ENCODE assay signal across 24 cellular contexts in the genomic region with DNA sequence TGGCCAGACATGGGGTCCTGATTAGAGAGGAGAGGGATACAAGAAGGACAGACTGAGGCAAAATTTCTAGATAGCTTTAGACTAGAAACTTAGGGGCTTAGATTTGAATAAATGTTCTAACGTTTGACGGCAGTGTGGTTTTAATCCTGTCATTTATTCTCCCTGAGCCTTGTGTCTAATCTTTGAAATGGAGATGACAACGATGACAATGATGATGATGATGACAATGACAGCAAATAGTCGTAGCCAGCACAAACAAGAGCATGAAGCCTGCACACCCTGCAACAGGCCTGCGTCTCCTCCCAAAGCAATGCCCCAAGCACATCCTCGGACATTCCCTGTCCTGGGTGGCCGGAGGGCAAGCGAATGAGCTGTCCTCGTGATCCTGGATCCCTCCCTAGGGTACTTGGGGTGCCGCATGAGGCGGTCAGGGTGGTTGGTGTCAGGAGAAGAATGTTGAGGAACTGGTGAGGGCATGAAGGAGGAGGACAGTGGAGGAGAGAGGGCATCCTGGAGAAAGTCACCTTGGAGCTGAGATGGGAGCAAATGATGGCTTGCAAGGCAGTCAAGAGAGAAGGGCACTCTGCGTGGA.
DNase-seq lines count a peak whose midpoint lies in the region; ATAC-seq, FAIRE-seq and TF ChIP-seq lines count a peak whose summit lies in the region.
"Had no signal": no experiment of that assay in that cellular context is flagged by ENCODE, and none has a peak within 500 bp of the region (broad histone marks: within the 10 kb centered on the region; RNA-seq: fewer than 3 reads in every experiment).

No MANE protein-coding gene starts in this region.

- POLR2A ChIA-PET in HepG2 (lab: Yijun Ruan, JAX), result no interaction called here

- H4K20me1 ChIP-seq in HepG2 (ENCODE audit: insufficient read depth, low read length), result no peaks in the 10 kb centered on the region
- no peaks in the 10 kb centered on the region; the same call in 1 of the 2 replicates for H4K20me1 ChIP-seq in MM.1S (ENCODE audit: insufficient read depth, low read length)
- H4K20me1 ChIP-seq: BLaER1 treated with 17β-estradiol and CSF1 and Interleukin-3, amounts not matched to agents 10 nM and 100 nM had no signal

- H3K79me2 ChIP-seq in HepG2 (ENCODE audit: insufficient read depth, low read length), result no peaks in the 10 kb centered on the region
- H3K79me2 ChIP-seq in MM.1S (ENCODE audit: low read length), result no peaks in the 10 kb centered on the region

- no peak overlapping the region for H2AK5ac ChIP-seq in neuronal stem cell (ENCODE audit: low read depth, low read length)

- H3K27me3 Mint-ChIP-seq in stimulated activated memory B cell treated with anti-CD40 and anti-IgM and Interleukin-4, amounts not matched to agents 10 μg/mL and 1 μg/mL and 100 μg/mL, for 72 hours, result peaks cover 6% of the 10 kb centered on the region

- DNase-seq in HepG2 (ENCODE audit: low spot score) (no peak), right lobe of liver (no peak), neuronal stem cell (ENCODE audit: low spot score) (no peak), MM.1S (no peak), NCI-H2171 (lab: John Stamatoyannopoulos, UW) (no peak), NCI-H1417 (lab: John Stamatoyannopoulos, UW) (no peak)
- DNase-seq: ACHN; AML-193; BE2C; Calu3; CD4-positive, alpha-beta T cell; COR-L47; DMS79 treated with DMSO at 0.1 percent for 48 hours; GF-D8; HFFc6 had no signal

- H3K27ac ChIP-seq in HepG2 (ENCODE audit: extremely low read length, insufficient read depth, low read length), result no peak overlapping the region
- no peak overlapping the region for H3K27ac ChIP-seq in right lobe of liver
- H3K27ac ChIP-seq in neuronal stem cell (replicated peaks; ENCODE audit: low read length), result no peak overlapping the region
- no peak overlapping the region for H3K27ac ChIP-seq in MM.1S (ENCODE audit: low read length)
- H3K27ac ChIP-seq: 22Rv1; BLaER1 treated with 17β-estradiol and CSF1 and Interleukin-3, amounts not matched to agents 10 nM and 100 nM had no signal

- intact Hi-C loops in HepG2 (cut with micrococcal nuclease; ENCODE audit: unreplicated experiment), result no loop called here
- intact Hi-C loops in right lobe of liver (cut with DNase I), result no loop called here

- H3K9me3 ChIP-seq in HepG2 (ENCODE audit: low read length) (no peaks in the 10 kb centered on the region), right lobe of liver (no peaks in the 10 kb centered on the region), neuronal stem cell (replicated peaks in 1 of 2; ENCODE audit: control insufficient read depth in 2 of 2, insufficient read depth in 1 of 2, low read depth in 1 of 2, low read length in 2 of 2) (no peaks in the 10 kb centered on the region), MM.1S (replicated peaks; ENCODE audit: insufficient read depth, low read length) (no peaks in the 10 kb centered on the region)
- H3K9me3 ChIP-seq: BE2C; BLaER1 treated with 17β-estradiol and CSF1 and Interleukin-3, amounts not matched to agents 10 nM and 100 nM; HAP-1 had no signal

- CTCF ChIA-PET in HepG2 (lab: Yijun Ruan, JAX; ENCODE audit: low intra/inter-chr PET ratio, low total read pairs), result no interaction called here

- TF ChIP-seq CTCF in HepG2 (CRISPR knock-in tag; IDR thresholded peaks at IDR 0.05), result no peak
- no peak for TF ChIP-seq CTCF in right lobe of liver (IDR thresholded peaks at IDR 0.05)
- TF ChIP-seq CTCF in MM.1S (IDR thresholded peaks at IDR 0.05; ENCODE audit: low read length), result no peak

- H3K79me1 ChIP-seq in neuronal stem cell (ENCODE audit: low read depth, low read length), result no peaks in the 10 kb centered on the region

- peak overlapping the region; percentile 92 for H3K14ac ChIP-seq in neuronal stem cell (ENCODE audit: low read length)

- no peak overlapping the region for H3K18ac ChIP-seq in neuronal stem cell (ENCODE audit: low read length)

- no peak overlapping the region for H4K8ac ChIP-seq in neuronal stem cell (ENCODE audit: low read depth, low read length)

- no peak overlapping the region for H4K91ac ChIP-seq in neuronal stem cell (ENCODE audit: low read depth, low read length, poor library complexity)

- 4% methylated on average over 11 of the region's 12 CpGs for WGBS in HepG2 (ENCODE audit: low lambda C conversion rate)
- WGBS in right lobe of liver (ENCODE audit: insufficient coverage, low coverage, low lambda C conversion rate, missing lambda C conversion rate), result 62% methylated on average over 6 of the region's 12 CpGs
- no CpG with 5 or more reads among the region's 12 CpGs for whole genome bisulfite sequencing in neuronal stem cell (ENCODE audit: extremely low coverage in 2 of 2, insufficient read length in 2 of 2, insufficient replicate concordance in 1 of 2), 2 donors

- TF ChIP-seq RAD21 in HepG2 (CRISPR knock-in tag; IDR thresholded peaks at IDR 0.05), result no peak

- TF ChIP-seq EP300 in HepG2 (IDR thresholded peaks at IDR 0.05; ENCODE audit: low read depth in 2 of 2, low read length in 2 of 2), result no peak
- TF ChIP-seq EP300 in HepG2 (CRISPR knock-in tag; IDR thresholded peaks at IDR 0.05; ENCODE audit: borderline replicate concordance), result no peak

- H3K9ac ChIP-seq in HepG2 (ENCODE audit: insufficient read depth, low read depth, low read length) (no peak overlapping the region), neuronal stem cell (ENCODE audit: low read depth, low read length, poor library complexity) (no peak overlapping the region), MM.1S (ENCODE audit: low read length) (no peak overlapping the region)
- H3K9ac ChIP-seq: BLaER1 treated with 17β-estradiol and CSF1 and Interleukin-3, amounts not matched to agents 10 nM and 100 nM had no signal

- H3K9me2 ChIP-seq in MM.1S (replicated peaks; ENCODE audit: insufficient read depth, low read length), result no peaks in the 10 kb centered on the region

- H3K4me3 ChIP-seq in HepG2 (replicated peaks in 1 of 3; ENCODE audit: insufficient read depth in 1 of 3, low read depth in 2 of 3, low read length in 3 of 3) (no peak overlapping the region), right lobe of liver (no peak overlapping the region), neuronal stem cell (ENCODE audit: low read length in 2 of 2) (no peak overlapping the region), MM.1S (ENCODE audit: low read length) (no peak overlapping the region)
- H3K4me3 ChIP-seq: BLaER1 treated with 17β-estradiol and CSF1 and Interleukin-3, amounts not matched to agents 10 nM and 100 nM; GM23338; HAP-1 had no signal

- no peaks in the 10 kb centered on the region for H3K4me1 Mint-ChIP-seq in stimulated activated memory B cell treated with anti-CD40 and anti-IgM and Interleukin-4, amounts not matched to agents 10 μg/mL and 1 μg/mL and 100 μg/mL, for 72 hours
- H3K4me1 Mint-ChIP-seq: CD14-positive monocyte, GM23338 had no signal

- H3K9me3 Mint-ChIP-seq in stimulated activated memory B cell treated with anti-CD40 and anti-IgM and Interleukin-4, amounts not matched to agents 10 μg/mL and 1 μg/mL and 100 μg/mL, for 72 hours, result no peaks in the 10 kb centered on the region
- H3K9me3 Mint-ChIP-seq: CD4-positive, alpha-beta T cell; GM23338 had no signal

- H3K4me2 ChIP-seq in HepG2 (ENCODE audit: low read depth, low read length), result no peak overlapping the region
- no peak overlapping the region for H3K4me2 ChIP-seq in neuronal stem cell (ENCODE audit: insufficient read depth, low read length, poor library complexity, severe bottlenecking)
- no peak overlapping the region for H3K4me2 ChIP-seq in MM.1S (ENCODE audit: low read depth, low read length)
- H3K4me2 ChIP-seq: BLaER1 treated with 17β-estradiol and CSF1 and Interleukin-3, amounts not matched to agents 10 nM and 100 nM; GM23338 had no signal

- no peak overlapping the region for H3K4ac ChIP-seq in neuronal stem cell (ENCODE audit: low read length)

- H2BK12ac ChIP-seq in neuronal stem cell (ENCODE audit: low read length), result no peak overlapping the region

- H3K23ac ChIP-seq in neuronal stem cell (ENCODE audit: low read depth, low read length, poor library complexity), result peak overlapping the region; percentile 25

- H2BK5ac ChIP-seq in neuronal stem cell (ENCODE audit: low read length), result no peak overlapping the region

- no peaks in the 10 kb centered on the region for H3K4me1 ChIP-seq in HepG2 (ENCODE audit: insufficient read depth, low read length)
- no peaks in the 10 kb centered on the region for H3K4me1 ChIP-seq in right lobe of liver
- no peaks in the 10 kb centered on the region for H3K4me1 ChIP-seq in neuronal stem cell (ENCODE audit: control insufficient read depth in 2 of 2, insufficient read depth in 1 of 2, low read depth in 1 of 2, low read length in 2 of 2)
- no peaks in the 10 kb centered on the region for H3K4me1 ChIP-seq in MM.1S (ENCODE audit: low read length)
- H3K4me1 ChIP-seq: BE2C, HAP-1 had no signal

- no peaks in the 10 kb centered on the region for H3K36me3 ChIP-seq in HepG2 (replicated peaks in 1 of 2; ENCODE audit: control insufficient read depth in 1 of 2, insufficient read depth in 2 of 2, low read length in 2 of 2)
- no peaks in the 10 kb centered on the region for H3K36me3 ChIP-seq in right lobe of liver
- H3K36me3 ChIP-seq in neuronal stem cell (replicated peaks in 1 of 2; ENCODE audit: control insufficient read depth in 2 of 2, insufficient read depth in 2 of 2, low read length in 2 of 2), result no peaks in the 10 kb centered on the region
- no peaks in the 10 kb centered on the region for H3K36me3 ChIP-seq in MM.1S (replicated peaks; ENCODE audit: insufficient read depth, low read length)
- H3K36me3 ChIP-seq: BE2C; BLaER1 treated with 17β-estradiol and CSF1 and Interleukin-3, amounts not matched to agents 10 nM and 100 nM; HAP-1 had no signal

- H2BK15ac ChIP-seq in neuronal stem cell (ENCODE audit: low read length), result no peak overlapping the region

- H3K27me3 ChIP-seq in HepG2 (ENCODE audit: control insufficient read depth in 1 of 2, insufficient read depth in 2 of 2, low read length in 2 of 2) (peaks cover 4 to 18% of the 10 kb centered on the region in 2 experiments; a peak in 2 of 5 replicates), right lobe of liver (no peaks in the 10 kb centered on the region), neuronal stem cell (ENCODE audit: control insufficient read depth in 3 of 3, insufficient read depth in 3 of 3, low read depth in 1 of 3, low read length in 3 of 3) (peaks cover 0 to 7% (median 0%) of the 10 kb centered on the region in 3 experiments), MM.1S (replicated peaks; ENCODE audit: insufficient read depth, low read length) (no peaks in the 10 kb centered on the region)
- H3K27me3 ChIP-seq: BE2C; BLaER1 treated with 17β-estradiol and CSF1 and Interleukin-3, amounts not matched to agents 10 nM and 100 nM had no signal

- no peak for FAIRE-seq in HepG2 (lab: Jason Lieb, UNC)
- FAIRE-seq: A204.1, GM12891, GM18507 had no signal

- no TSS peak for BruUV-seq in HepG2 (replicated peaks; lab: Mats Ljungman, UMichigan)

- H3K27ac Mint-ChIP-seq in stimulated activated memory B cell treated with anti-CD40 and anti-IgM and Interleukin-4, amounts not matched to agents 10 μg/mL and 1 μg/mL and 100 μg/mL, for 72 hours, result no peak overlapping the region
- H3K27ac Mint-ChIP-seq: CD14-positive monocyte; CD4-positive, alpha-beta T cell; GM23338; HFFc6 had no signal

- H2AFZ ChIP-seq in HepG2 (ENCODE audit: low read length) (no peak overlapping the region), neuronal stem cell (ENCODE audit: low read length) (no peak overlapping the region), MM.1S (ENCODE audit: low read length) (no peak overlapping the region)

- no peaks in the 10 kb centered on the region for H3K36me3 Mint-ChIP-seq in stimulated activated memory B cell treated with anti-CD40 and anti-IgM and Interleukin-4, amounts not matched to agents 10 μg/mL and 1 μg/mL and 100 μg/mL, for 72 hours
- H3K36me3 Mint-ChIP-seq: CD14-positive monocyte had no signal

- in situ Hi-C loops in HepG2 (cut with HindIII; ENCODE audit: extremely low pct_ligation_motif_present, low pct_unique_long_range_greater_than_20kb), result no loop called here

- no peak overlapping the region for H2BK120ac ChIP-seq in neuronal stem cell (ENCODE audit: low read depth, low read length)

- H3K4me3 Mint-ChIP-seq in stimulated activated memory B cell treated with anti-CD40 and anti-IgM and Interleukin-4, amounts not matched to agents 10 μg/mL and 1 μg/mL and 100 μg/mL, for 72 hours, result no peak overlapping the region
- H3K4me3 Mint-ChIP-seq: CD14-positive monocyte; CD4-positive, alpha-beta T cell; GM23338; HFFc6 had no signal

- TF ChIP-seq POLR2A in HepG2 (IDR thresholded peaks at IDR 0.05; ENCODE audit: insufficient read depth in 1 of 2, low read depth in 2 of 2, low read length in 2 of 2) (no peak), right lobe of liver (IDR thresholded peaks at IDR 0.05) (no peak)

- ATAC-seq in HepG2 (no peak), right lobe of liver (no peak)
- peak; percentile 6 for ATAC-seq in stimulated activated memory B cell treated with anti-CD40 and anti-IgM and Interleukin-4, amounts not matched to agents 10 μg/mL and 1 μg/mL and 100 μg/mL, for 72 hours
- ATAC-seq: GM23338 had no signal

- H3F3A ChIP-seq in MM.1S (ENCODE audit: insufficient read depth, low read length), result no peaks in the 10 kb centered on the region
